ENCODE assay signal across 1 cellular context in genomic region chr3:105865016-105865623, GRCh38.
TF ChIP-seq lines count a peak whose summit lies in the region.

No MANE protein-coding gene starts in this region.

TF ChIP-seq in GM12878, 131 proteins besides CTCF, POLR2A, EP300 and RAD21 (continued from another document):
- no peak for TF ChIP-seq NKRF (conservative IDR thresholded peaks at IDR 0.05)
- TF ChIP-seq E2F4 (IDR thresholded peaks at IDR 0.05; ENCODE audit: low read depth, low read length), result no peak
- TF ChIP-seq RUNX3 (IDR thresholded peaks at IDR 0.05; ENCODE audit: low read length), result no peak
- no peak for TF ChIP-seq CBFB (IDR thresholded peaks at IDR 0.05; ENCODE audit: low read depth)
- TF ChIP-seq RELB (IDR thresholded peaks at IDR 0.05; ENCODE audit: low read depth), result no peak
- TF ChIP-seq TCF12 (IDR thresholded peaks at IDR 0.05; ENCODE audit: low read depth, low read length), result no peak
- no peak for TF ChIP-seq CEBPB (IDR thresholded peaks at IDR 0.05; ENCODE audit: borderline replicate concordance in 1 of 2, low read depth in 2 of 2, low read length in 2 of 2)
- no peak for TF ChIP-seq SUZ12 (IDR thresholded peaks at IDR 0.05; ENCODE audit: unreplicated experiment)
- no peak for TF ChIP-seq RELA (IDR thresholded peaks at IDR 0.05; ENCODE audit: borderline replicate concordance, partially characterized antibody)
- TF ChIP-seq SRF (IDR thresholded peaks at IDR 0.05; ENCODE audit: low read depth in 2 of 2, low read length in 2 of 2), result no peak
- no peak for TF ChIP-seq MAX (IDR thresholded peaks at IDR 0.05; ENCODE audit: low read depth, low read length)
- TF ChIP-seq MEF2B (IDR thresholded peaks at IDR 0.05; ENCODE audit: partially characterized antibody, poor library complexity, severe bottlenecking), result no peak
